ENCODE assay signal across 37 cellular contexts in genomic region chr7:158502068-158502750, GRCh38.
"Had no signal": no experiment of that assay in that cellular context is flagged by ENCODE, and none has a peak within 500 bp of the region (broad histone marks: within the 10 kb centered on the region; RNA-seq: fewer than 3 reads in every experiment).

No MANE protein-coding gene starts in this region.

- DNase-seq: activated B cell treated with CpG ODN at 0.5 μM for 24 hours; activated CD4-positive, alpha-beta memory T cell treated with anti-CD3 and anti-CD28 coated beads for 36 hours; activated CD4-positive, alpha-beta T cell treated with anti-CD3 and anti-CD28 coated beads for 4 hours; activated CD4-positive, alpha-beta T cell treated with anti-CD3 and anti-CD28 coated beads, Interleukin-2, amount 10 ng/mL, durations not matched to agents 24 days and 14 days; activated CD4-positive, alpha-beta T cell treated with anti-CD3 and anti-CD28 coated beads, Interleukin-2, amount 50 U/mL, for 1 hour; activated CD4-positive, alpha-beta T cell treated with anti-CD3 and anti-CD28 coated beads, Interleukin-2, amount 50 U/mL, for 4 hours; activated CD4-positive, CD25-positive, alpha-beta regulatory T cell treated with anti-CD3 and anti-CD28 coated beads, Interleukin-2, amount 50 U/mL, for 72 hours; activated CD8-positive, alpha-beta memory T cell treated with anti-CD3 and anti-CD28 coated beads, Interleukin-2, amount 50 U/mL, for 4 hours; activated CD8-positive, alpha-beta T cell treated with anti-CD3 and anti-CD28 coated beads for 36 hours; activated effector memory CD4-positive, alpha-beta T cell treated with anti-CD3 and anti-CD28 coated beads, Interleukin-2, amount 50 U/mL, for 16 hours; activated gamma-delta T cell treated with Interleukin-2 at 50 U/mL for 16 hours; activated naive CD4-positive, alpha-beta T cell; activated naive CD4-positive, alpha-beta T cell treated with anti-CD3 and anti-CD28 coated beads for 36 hours; activated naive CD4-positive, alpha-beta T cell treated with anti-CD3 and anti-CD28 coated beads, Interleukin-2, amount 50 U/mL, for 16 hours; activated naive CD8-positive, alpha-beta T cell treated with anti-CD3 and anti-CD28 coated beads for 36 hours; activated T-cell treated with anti-CD3 and anti-CD28 coated beads for 4 hours; activated T-cell treated with anti-CD3 and anti-CD28 coated beads, Interleukin-2, amount 50 U/mL, for 1 hour; activated T-cell treated with anti-CD3 and anti-CD28 coated beads, Interleukin-2, amount 50 U/mL, for 4 hours; activated T-cell treated with anti-CD3 and anti-CD28 coated beads, Interleukin-2, amount 50 U/mL, for 72 hours; adrenal gland; amniotic stem cell; caudate nucleus; cerebellar nuclear complex; T-helper 1 cell; T-helper 2 cell; T-helper 9 cell had no signal

- H3K4me1 Mint-ChIP-seq: activated B cell treated with CpG ODN at 0.5 μM for 24 hours; activated CD4-positive, alpha-beta T cell treated with anti-CD3 and anti-CD28 coated beads, Interleukin-2, amount 10 ng/mL, durations not matched to agents 24 days and 14 days; activated naive CD8-positive, alpha-beta T cell treated with anti-CD3 and anti-CD28 coated beads for 36 hours; activated T-helper 17 cell treated with anti-CD3 and anti-CD28 coated beads, Interleukin-2, amount 50 U/mL, for 72 hours; central memory CD8-positive, alpha-beta T cell had no signal

- H3K27ac ChIP-seq: adrenal gland, ascending aorta, cardiac muscle cell, VCaP had no signal

- H3K36me3 Mint-ChIP-seq: activated CD4-positive, alpha-beta memory T cell treated with anti-CD3 and anti-CD28 coated beads for 36 hours; activated naive CD4-positive, alpha-beta T cell treated with anti-CD3 and anti-CD28 coated beads, Interleukin-2, amount 50 U/mL, for 72 hours; activated naive CD8-positive, alpha-beta T cell treated with anti-CD3 and anti-CD28 coated beads for 36 hours had no signal

- H3K4me3 ChIP-seq: adrenal gland, ascending aorta, cardiac muscle cell had no signal

- H3K27me3 Mint-ChIP-seq: activated B cell treated with CpG ODN at 0.5 μM for 24 hours, brain had no signal

- H3K9me3 ChIP-seq: adrenal gland, ascending aorta had no signal

- H3K27ac Mint-ChIP-seq: activated B cell treated with CpG ODN at 0.5 μM for 24 hours; activated CD4-positive, alpha-beta memory T cell treated with anti-CD3 and anti-CD28 coated beads for 36 hours; activated CD4-positive, alpha-beta T cell treated with anti-CD3 and anti-CD28 coated beads, Interleukin-2, amount 10 ng/mL, durations not matched to agents 24 days and 14 days; activated CD8-positive, alpha-beta T cell treated with anti-CD3 and anti-CD28 coated beads for 36 hours; activated naive CD4-positive, alpha-beta T cell treated with anti-CD3 and anti-CD28 coated beads for 36 hours; activated naive CD4-positive, alpha-beta T cell treated with anti-CD3 and anti-CD28 coated beads, Interleukin-2, amount 50 U/mL, for 72 hours; activated naive CD8-positive, alpha-beta T cell treated with anti-CD3 and anti-CD28 coated beads for 36 hours; activated T-cell treated with anti-CD3 and anti-CD28 coated beads, Interleukin-2, amount 50 U/mL, for 72 hours; activated T-helper 1 cell treated with anti-CD3 and anti-CD28 coated beads, Interleukin-12 subunit alpha, Interleukin-12 subunit beta, Interleukin-2, Interleukin-4 antibody, amounts not matched to agents 30 ng/mL and 10 ng/mL and 1 ng/mL, durations not matched to agents 14 hours and 24 hours and 36 hours; activated T-helper 17 cell treated with anti-CD3 and anti-CD28 coated beads, Interleukin-2, amount 50 U/mL, for 72 hours; T-helper 1 cell treated with Interleukin-12 subunit alpha and Interleukin-12 subunit beta and Interleukin-4 antibody, amounts not matched to agents 30 μg/mL and 1 μg/mL, for 36 hours; T-helper 2 cell treated with Interferon-gamma antibody and Interleukin-4, amounts not matched to agents 5 μg/mL and 100 μg/mL, for 36 hours had no signal

- H3K4me3 Mint-ChIP-seq: activated B cell treated with CpG ODN at 0.5 μM for 24 hours; activated CD4-positive, alpha-beta memory T cell treated with anti-CD3 and anti-CD28 coated beads for 36 hours; activated CD4-positive, alpha-beta T cell treated with anti-CD3 and anti-CD28 coated beads, Interleukin-2, amount 10 ng/mL, durations not matched to agents 24 days and 14 days; activated CD8-positive, alpha-beta T cell treated with anti-CD3 and anti-CD28 coated beads for 36 hours; activated naive CD4-positive, alpha-beta T cell treated with anti-CD3 and anti-CD28 coated beads for 36 hours; activated naive CD8-positive, alpha-beta T cell treated with anti-CD3 and anti-CD28 coated beads for 36 hours; activated T-cell treated with anti-CD3 and anti-CD28 coated beads, Interleukin-2, amount 50 U/mL, for 4 hours; activated T-cell treated with anti-CD3 and anti-CD28 coated beads, Interleukin-2, amount 50 U/mL, for 72 hours; activated T-helper 1 cell treated with anti-CD3 and anti-CD28 coated beads, Interleukin-12 subunit alpha, Interleukin-12 subunit beta, Interleukin-2, Interleukin-4 antibody, amounts not matched to agents 30 ng/mL and 10 ng/mL and 1 ng/mL, durations not matched to agents 14 hours and 24 hours and 36 hours; activated T-helper 17 cell treated with anti-CD3 and anti-CD28 coated beads, Interleukin-2, amount 50 U/mL, for 72 hours; brain; central memory CD8-positive, alpha-beta T cell; T-helper 1 cell treated with Interleukin-12 subunit alpha and Interleukin-12 subunit beta and Interleukin-4 antibody, amounts not matched to agents 30 μg/mL and 1 μg/mL, for 36 hours; T-helper 2 cell treated with Interferon-gamma antibody and Interleukin-4, amounts not matched to agents 5 μg/mL and 100 μg/mL, for 36 hours had no signal

- H3K9me3 Mint-ChIP-seq: activated CD4-positive, alpha-beta memory T cell treated with anti-CD3 and anti-CD28 coated beads for 36 hours; activated CD8-positive, alpha-beta T cell treated with anti-CD3 and anti-CD28 coated beads for 36 hours; activated naive CD4-positive, alpha-beta T cell treated with anti-CD3 and anti-CD28 coated beads, Interleukin-2, amount 50 U/mL, for 72 hours; central memory CD8-positive, alpha-beta T cell had no signal

- H3K36me3 ChIP-seq: adrenal gland, ascending aorta, cardiac muscle cell had no signal

- FAIRE-seq: TTC549 had no signal

- ATAC-seq: activated CD8-positive, alpha-beta T cell treated with anti-CD3 and anti-CD28 coated beads for 36 hours; activated naive CD4-positive, alpha-beta T cell treated with anti-CD3 and anti-CD28 coated beads, Interleukin-2, amount 50 U/mL, for 72 hours; activated T-cell treated with anti-CD3 and anti-CD28 coated beads, Interleukin-2, amount 50 U/mL, for 4 hours; activated T-cell treated with anti-CD3 and anti-CD28 coated beads, Interleukin-2, amount 50 U/mL, for 72 hours; activated T-helper 17 cell treated with anti-CD3 and anti-CD28 coated beads, Interleukin-2, amount 50 U/mL, for 72 hours had no signal

- H3K27me3 ChIP-seq: adrenal gland, ascending aorta, cardiac muscle cell had no signal

- H3K4me1 ChIP-seq: adrenal gland, ascending aorta had no signal
